2 cellular contexts compared by ENCODE assay signal in genomic region chr11:4647795-4648194, GRCh38.
TF ChIP-seq lines count a peak whose summit lies in the region.

No MANE protein-coding gene starts in this region.

TF ChIP-seq in SK-N-SH, 30 proteins besides CTCF, POLR2A, EP300 and RAD21 (continued from another document):
- no peak for TF ChIP-seq IRF3 (IDR thresholded peaks at IDR 0.05; ENCODE audit: low read depth, low read length)
- no peak for TF ChIP-seq SMC3 (IDR thresholded peaks at IDR 0.05; ENCODE audit: low read depth, low read length)
- no peak for TF ChIP-seq USF1 (IDR thresholded peaks at IDR 0.05; ENCODE audit: borderline replicate concordance, low read depth)
- TF ChIP-seq TAF1 (IDR thresholded peaks at IDR 0.05; ENCODE audit: borderline replicate concordance, low read depth, low read length) = no peak
- no peak for TF ChIP-seq USF2 (IDR thresholded peaks at IDR 0.05; ENCODE audit: borderline replicate concordance, low read depth, low read length)
- TF ChIP-seq MXI1 (IDR thresholded peaks at IDR 0.05; ENCODE audit: low read depth, low read length) = no peak
- no peak for TF ChIP-seq MAX (IDR thresholded peaks at IDR 0.05; ENCODE audit: low read depth)
- no peak for TF ChIP-seq GATA2 (CRISPR knock-in tag; IDR thresholded peaks at IDR 0.05)
- no peak for TF ChIP-seq JUND (IDR thresholded peaks at IDR 0.05)
- TF ChIP-seq GABPA (IDR thresholded peaks at IDR 0.05; ENCODE audit: low read depth) = no peak

TF ChIP-seq in SK-N-SH treated with all-trans-retinoic acid at 6 μM for 48 hours, 23 proteins besides CTCF, POLR2A, EP300 and RAD21:
- TF ChIP-seq ARNTL (CRISPR knock-in tag; IDR thresholded peaks at IDR 0.05; ENCODE audit: borderline replicate concordance, low read depth) = no peak
- TF ChIP-seq ZFP30 (CRISPR knock-in tag; IDR thresholded peaks at IDR 0.05) = no peak
- TF ChIP-seq ZFP3 (CRISPR knock-in tag; IDR thresholded peaks at IDR 0.05) = no peak
- TF ChIP-seq PPARA (CRISPR knock-in tag; IDR thresholded peaks at IDR 0.05; ENCODE audit: borderline replicate concordance) = no peak
- TF ChIP-seq CSRNP3 (CRISPR knock-in tag; IDR thresholded peaks at IDR 0.05) = no peak
- no peak for TF ChIP-seq TCF4 (CRISPR knock-in tag; IDR thresholded peaks at IDR 0.05; ENCODE audit: borderline replicate concordance)
- no peak for TF ChIP-seq BACH2 (CRISPR knock-in tag; IDR thresholded peaks at IDR 0.05; ENCODE audit: borderline replicate concordance)
- no peak for TF ChIP-seq TOX (CRISPR knock-in tag; IDR thresholded peaks at IDR 0.05; ENCODE audit: borderline replicate concordance)
